In the genomic region with DNA sequence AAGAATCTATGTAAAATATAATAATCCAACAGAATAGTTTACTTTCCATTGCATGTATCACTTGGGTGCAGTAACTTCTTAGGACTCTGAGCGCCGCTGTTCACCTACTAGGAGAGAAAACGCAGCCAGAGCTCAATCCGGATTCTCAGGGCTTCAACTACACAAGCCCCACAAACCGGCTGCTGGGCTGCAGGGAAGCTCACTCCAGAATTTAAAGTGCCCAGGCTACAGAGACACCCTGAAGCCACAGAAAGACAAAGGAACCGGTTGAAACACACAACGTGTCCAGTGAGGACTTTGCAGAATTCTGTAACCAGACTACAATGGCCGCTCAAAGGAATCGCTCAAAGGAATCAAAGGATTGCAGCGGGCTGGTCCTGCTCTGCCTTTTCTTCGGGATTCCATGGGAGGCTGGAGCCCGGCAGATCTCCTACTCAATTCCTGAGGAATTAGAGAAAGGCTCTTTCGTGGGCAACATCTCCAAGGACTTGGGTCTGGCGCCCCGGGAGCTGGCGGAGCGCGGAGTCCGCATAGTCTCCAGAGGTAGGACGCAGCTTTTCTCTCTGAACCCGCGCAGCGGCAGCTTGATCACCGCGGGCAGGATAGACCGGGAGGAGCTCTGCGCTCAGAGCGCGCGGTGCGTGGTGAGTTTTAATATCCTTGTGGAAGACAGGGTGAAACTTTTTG, we compare ENCODE assay signal across 1 cellular context.
TF ChIP-seq lines count a peak whose summit lies in the region.

A gene (plus strand): TSS at position 135 of the 687 bp plus-strand sequence. CDS start 189 bp downstream, at position 324.

TF ChIP-seq in GM12878, 131 proteins besides CTCF, POLR2A, EP300 and RAD21 (continued from another document):
- TF ChIP-seq, protein P1, sequence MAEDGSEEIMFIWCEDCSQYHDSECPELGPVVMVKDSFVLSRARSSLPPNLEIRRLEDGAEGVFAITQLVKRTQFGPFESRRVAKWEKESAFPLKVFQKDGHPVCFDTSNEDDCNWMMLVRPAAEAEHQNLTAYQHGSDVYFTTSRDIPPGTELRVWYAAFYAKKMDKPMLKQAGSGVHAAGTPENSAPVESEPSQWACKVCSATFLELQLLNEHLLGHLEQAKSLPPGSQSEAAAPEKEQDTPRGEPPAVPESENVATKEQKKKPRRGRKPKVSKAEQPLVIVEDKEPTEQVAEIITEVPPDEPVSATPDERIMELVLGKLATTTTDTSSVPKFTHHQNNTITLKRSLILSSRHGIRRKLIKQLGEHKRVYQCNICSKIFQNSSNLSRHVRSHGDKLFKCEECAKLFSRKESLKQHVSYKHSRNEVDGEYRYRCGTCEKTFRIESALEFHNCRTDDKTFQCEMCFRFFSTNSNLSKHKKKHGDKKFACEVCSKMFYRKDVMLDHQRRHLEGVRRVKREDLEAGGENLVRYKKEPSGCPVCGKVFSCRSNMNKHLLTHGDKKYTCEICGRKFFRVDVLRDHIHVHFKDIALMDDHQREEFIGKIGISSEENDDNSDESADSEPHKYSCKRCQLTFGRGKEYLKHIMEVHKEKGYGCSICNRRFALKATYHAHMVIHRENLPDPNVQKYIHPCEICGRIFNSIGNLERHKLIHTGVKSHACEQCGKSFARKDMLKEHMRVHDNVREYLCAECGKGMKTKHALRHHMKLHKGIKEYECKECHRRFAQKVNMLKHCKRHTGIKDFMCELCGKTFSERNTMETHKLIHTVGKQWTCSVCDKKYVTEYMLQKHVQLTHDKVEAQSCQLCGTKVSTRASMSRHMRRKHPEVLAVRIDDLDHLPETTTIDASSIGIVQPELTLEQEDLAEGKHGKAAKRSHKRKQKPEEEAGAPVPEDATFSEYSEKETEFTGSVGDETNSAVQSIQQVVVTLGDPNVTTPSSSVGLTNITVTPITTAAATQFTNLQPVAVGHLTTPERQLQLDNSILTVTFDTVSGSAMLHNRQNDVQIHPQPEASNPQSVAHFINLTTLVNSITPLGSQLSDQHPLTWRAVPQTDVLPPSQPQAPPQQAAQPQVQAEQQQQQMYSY (CRISPR knock-in tag; IDR thresholded peaks at IDR 0.05), result no peak
- TF ChIP-seq MTA3 (IDR thresholded peaks at IDR 0.05; ENCODE audit: borderline replicate concordance, low read length) (0 out of 2 replicates have a peak, but pooled peaks have one; percentile 41), FOS (IDR thresholded peaks at IDR 0.05; ENCODE audit: borderline replicate concordance, extremely low read depth, insufficient read length) (no peak), RUNX3 (IDR thresholded peaks at IDR 0.05; ENCODE audit: low read length) (0 out of 2 replicates have a peak, but pooled peaks have one; percentile 13), ZSCAN29 (IDR thresholded peaks at IDR 0.05) (peak; percentile 99), FOXM1 (IDR thresholded peaks at IDR 0.05; ENCODE audit: low read depth, low read length) (0 out of 2 replicates have a peak, but pooled peaks have one; percentile 18), MTA2 (IDR thresholded peaks at IDR 0.05; ENCODE audit: low read depth) (no peak), IKZF1 (conservative IDR thresholded peaks at IDR 0.05) (peak; percentile 45; the same call in 1 of the 2 replicates), ZNF274 (IDR thresholded peaks at IDR 0.05; ENCODE audit: insufficient read depth, insufficient read length) (no peak), SMC3 (IDR thresholded peaks at IDR 0.05; ENCODE audit: borderline replicate concordance, low read length) (peak; percentile 77), ESRRA (IDR thresholded peaks at IDR 0.05; ENCODE audit: low read length) (no peak), ZNF384 (IDR thresholded peaks at IDR 0.05; ENCODE audit: borderline replicate concordance, low read depth, low read length) (no peak), CBX5 (IDR thresholded peaks at IDR 0.05; ENCODE audit: low read depth) (no peak), SMARCA5 (IDR thresholded peaks at IDR 0.05) (peak; percentile 55; the same call in 1 of the 2 replicates)
- TF ChIP-seq, protein P2, sequence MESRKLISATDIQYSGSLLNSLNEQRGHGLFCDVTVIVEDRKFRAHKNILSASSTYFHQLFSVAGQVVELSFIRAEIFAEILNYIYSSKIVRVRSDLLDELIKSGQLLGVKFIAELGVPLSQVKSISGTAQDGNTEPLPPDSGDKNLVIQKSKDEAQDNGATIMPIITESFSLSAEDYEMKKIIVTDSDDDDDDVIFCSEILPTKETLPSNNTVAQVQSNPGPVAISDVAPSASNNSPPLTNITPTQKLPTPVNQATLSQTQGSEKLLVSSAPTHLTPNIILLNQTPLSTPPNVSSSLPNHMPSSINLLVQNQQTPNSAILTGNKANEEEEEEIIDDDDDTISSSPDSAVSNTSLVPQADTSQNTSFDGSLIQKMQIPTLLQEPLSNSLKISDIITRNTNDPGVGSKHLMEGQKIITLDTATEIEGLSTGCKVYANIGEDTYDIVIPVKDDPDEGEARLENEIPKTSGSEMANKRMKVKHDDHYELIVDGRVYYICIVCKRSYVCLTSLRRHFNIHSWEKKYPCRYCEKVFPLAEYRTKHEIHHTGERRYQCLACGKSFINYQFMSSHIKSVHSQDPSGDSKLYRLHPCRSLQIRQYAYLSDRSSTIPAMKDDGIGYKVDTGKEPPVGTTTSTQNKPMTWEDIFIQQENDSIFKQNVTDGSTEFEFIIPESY (IDR thresholded peaks at IDR 0.05), result no peak
- TF ChIP-seq, protein P3, sequence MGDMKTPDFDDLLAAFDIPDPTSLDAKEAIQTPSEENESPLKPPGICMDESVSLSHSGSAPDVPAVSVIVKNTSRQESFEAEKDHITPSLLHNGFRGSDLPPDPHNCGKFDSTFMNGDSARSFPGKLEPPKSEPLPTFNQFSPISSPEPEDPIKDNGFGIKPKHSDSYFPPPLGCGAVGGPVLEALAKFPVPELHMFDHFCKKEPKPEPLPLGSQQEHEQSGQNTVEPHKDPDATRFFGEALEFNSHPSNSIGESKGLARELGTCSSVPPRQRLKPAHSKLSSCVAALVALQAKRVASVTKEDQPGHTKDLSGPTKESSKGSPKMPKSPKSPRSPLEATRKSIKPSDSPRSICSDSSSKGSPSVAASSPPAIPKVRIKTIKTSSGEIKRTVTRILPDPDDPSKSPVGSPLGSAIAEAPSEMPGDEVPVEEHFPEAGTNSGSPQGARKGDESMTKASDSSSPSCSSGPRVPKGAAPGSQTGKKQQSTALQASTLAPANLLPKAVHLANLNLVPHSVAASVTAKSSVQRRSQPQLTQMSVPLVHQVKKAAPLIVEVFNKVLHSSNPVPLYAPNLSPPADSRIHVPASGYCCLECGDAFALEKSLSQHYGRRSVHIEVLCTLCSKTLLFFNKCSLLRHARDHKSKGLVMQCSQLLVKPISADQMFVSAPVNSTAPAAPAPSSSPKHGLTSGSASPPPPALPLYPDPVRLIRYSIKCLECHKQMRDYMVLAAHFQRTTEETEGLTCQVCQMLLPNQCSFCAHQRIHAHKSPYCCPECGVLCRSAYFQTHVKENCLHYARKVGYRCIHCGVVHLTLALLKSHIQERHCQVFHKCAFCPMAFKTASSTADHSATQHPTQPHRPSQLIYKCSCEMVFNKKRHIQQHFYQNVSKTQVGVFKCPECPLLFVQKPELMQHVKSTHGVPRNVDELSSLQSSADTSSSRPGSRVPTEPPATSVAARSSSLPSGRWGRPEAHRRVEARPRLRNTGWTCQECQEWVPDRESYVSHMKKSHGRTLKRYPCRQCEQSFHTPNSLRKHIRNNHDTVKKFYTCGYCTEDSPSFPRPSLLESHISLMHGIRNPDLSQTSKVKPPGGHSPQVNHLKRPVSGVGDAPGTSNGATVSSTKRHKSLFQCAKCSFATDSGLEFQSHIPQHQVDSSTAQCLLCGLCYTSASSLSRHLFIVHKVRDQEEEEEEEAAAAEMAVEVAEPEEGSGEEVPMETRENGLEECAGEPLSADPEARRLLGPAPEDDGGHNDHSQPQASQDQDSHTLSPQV (IDR thresholded peaks at IDR 0.05), result 0 out of 2 replicates have a peak, but pooled peaks have one; percentile 48
- TF ChIP-seq, protein P4, sequence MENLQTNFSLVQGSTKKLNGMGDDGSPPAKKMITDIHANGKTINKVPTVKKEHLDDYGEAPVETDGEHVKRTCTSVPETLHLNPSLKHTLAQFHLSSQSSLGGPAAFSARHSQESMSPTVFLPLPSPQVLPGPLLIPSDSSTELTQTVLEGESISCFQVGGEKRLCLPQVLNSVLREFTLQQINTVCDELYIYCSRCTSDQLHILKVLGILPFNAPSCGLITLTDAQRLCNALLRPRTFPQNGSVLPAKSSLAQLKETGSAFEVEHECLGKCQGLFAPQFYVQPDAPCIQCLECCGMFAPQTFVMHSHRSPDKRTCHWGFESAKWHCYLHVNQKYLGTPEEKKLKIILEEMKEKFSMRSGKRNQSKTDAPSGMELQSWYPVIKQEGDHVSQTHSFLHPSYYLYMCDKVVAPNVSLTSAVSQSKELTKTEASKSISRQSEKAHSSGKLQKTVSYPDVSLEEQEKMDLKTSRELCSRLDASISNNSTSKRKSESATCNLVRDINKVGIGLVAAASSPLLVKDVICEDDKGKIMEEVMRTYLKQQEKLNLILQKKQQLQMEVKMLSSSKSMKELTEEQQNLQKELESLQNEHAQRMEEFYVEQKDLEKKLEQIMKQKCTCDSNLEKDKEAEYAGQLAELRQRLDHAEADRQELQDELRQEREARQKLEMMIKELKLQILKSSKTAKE (IDR thresholded peaks at IDR 0.05; ENCODE audit: low read depth, poor library complexity, severe bottlenecking), result peak; percentile 31
